22 cellular contexts compared by ENCODE assay signal in the genomic region with DNA sequence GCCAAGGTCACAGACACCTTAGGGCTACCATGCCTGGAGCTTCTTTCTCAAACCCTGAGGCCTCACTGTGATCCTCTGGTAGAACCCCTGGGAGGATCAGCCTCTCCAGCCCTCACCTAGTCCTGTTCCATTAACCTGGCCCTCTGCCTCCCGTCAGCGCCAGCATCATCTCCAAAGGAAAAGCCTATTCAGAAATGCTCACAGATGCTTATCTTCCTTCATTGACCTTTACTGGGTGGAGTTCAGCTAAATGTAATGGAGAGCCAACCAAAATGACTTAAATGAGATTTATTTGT. TPM values are rescaled to one million over a fixed set of nuclear protein-coding genes. Genes with fewer than 3 reads are reported as not detected.
A peak's percentile ranks its signal among the peaks of the same experiment; 100 is the strongest.
DNase-seq lines count a peak whose midpoint lies in the region; ATAC-seq and TF ChIP-seq lines count a peak whose summit lies in the region.
"Had no signal": no experiment of that assay in that cellular context is flagged by ENCODE, and none has a peak within 500 bp of the region (broad histone marks: within the 10 kb centered on the region; RNA-seq: fewer than 3 reads in every experiment).

No MANE protein-coding gene starts in this region.

- no peaks in the 10 kb centered on the region for H3K36me3 Mint-ChIP-seq in activated CD8-positive, alpha-beta memory T cell treated with anti-CD3 and anti-CD28 coated beads, Interleukin-2, amount 10 ng/mL, durations not matched to agents 7 days and 5 days
- H3K36me3 Mint-ChIP-seq in nephron (ENCODE audit: low read depth) (no peaks in the 10 kb centered on the region), progenitor cell of endocrine pancreas (ENCODE audit: insufficient read depth) (no peaks in the 10 kb centered on the region)
- H3K36me3 Mint-ChIP-seq: CD14-positive monocyte; CD4-positive, alpha-beta memory T cell had no signal

- H2AK5ac ChIP-seq in mesendoderm (ENCODE audit: low read length) = peak overlapping the region; percentile 54

- peaks cover 55% of the 10 kb centered on the region for H3K27me3 Mint-ChIP-seq in activated CD8-positive, alpha-beta memory T cell treated with anti-CD3 and anti-CD28 coated beads, Interleukin-2, amount 10 ng/mL, durations not matched to agents 7 days and 5 days
- peaks cover 58% of the 10 kb centered on the region for H3K27me3 Mint-ChIP-seq in nephron (ENCODE audit: low read depth)
- peaks cover 23% of the 10 kb centered on the region for H3K27me3 Mint-ChIP-seq in progenitor cell of endocrine pancreas

- no peak overlapping the region for H2BK15ac ChIP-seq in mesendoderm (replicated peaks; ENCODE audit: low read depth)

- H3K18ac ChIP-seq in mesendoderm (ENCODE audit: low read length) = no peak overlapping the region

- H3K79me2 ChIP-seq in mesendoderm (ENCODE audit: control insufficient read depth, insufficient read depth, low read length) = peaks cover 9% of the 10 kb centered on the region

- H4K5ac ChIP-seq in mesendoderm (ENCODE audit: low read length) = no peak overlapping the region

- H3K36me3 ChIP-seq in mesendoderm (ENCODE audit: control insufficient read depth, insufficient read depth, low read length) = no peaks in the 10 kb centered on the region
- H3K36me3 ChIP-seq: BLaER1 had no signal

- no peaks in the 10 kb centered on the region for H3K9me3 Mint-ChIP-seq in activated CD8-positive, alpha-beta memory T cell treated with anti-CD3 and anti-CD28 coated beads, Interleukin-2, amount 10 ng/mL, durations not matched to agents 7 days and 5 days (ENCODE audit: low read depth)
- H3K9me3 Mint-ChIP-seq in nephron (no peaks in the 10 kb centered on the region), progenitor cell of endocrine pancreas (ENCODE audit: low read depth) (no peaks in the 10 kb centered on the region)
- H3K9me3 Mint-ChIP-seq: CD4-positive, alpha-beta memory T cell; HFFc6 had no signal

- H3K79me1 ChIP-seq in mesendoderm (ENCODE audit: low read length) = peaks cover 3% of the 10 kb centered on the region

- no peak overlapping the region for H4K8ac ChIP-seq in mesendoderm (ENCODE audit: low read depth, low read length)

- no peak overlapping the region for H2BK120ac ChIP-seq in mesendoderm (ENCODE audit: low read depth, low read length)

- H3K4me3 Mint-ChIP-seq in activated CD8-positive, alpha-beta memory T cell treated with anti-CD3 and anti-CD28 coated beads, Interleukin-2, amount 10 ng/mL, durations not matched to agents 7 days and 5 days = no peak overlapping the region
- H3K4me3 Mint-ChIP-seq in nephron (peak overlapping the region; percentile 19 to 49 (median 26)), progenitor cell of endocrine pancreas (ENCODE audit: low read depth) (peak overlapping the region; percentile 47)
- H3K4me3 Mint-ChIP-seq: CD4-positive, alpha-beta memory T cell; HFFc6 had no signal

- H3K27ac Mint-ChIP-seq in activated CD8-positive, alpha-beta memory T cell treated with anti-CD3 and anti-CD28 coated beads, Interleukin-2, amount 10 ng/mL, durations not matched to agents 7 days and 5 days = no peak overlapping the region
- H3K27ac Mint-ChIP-seq in nephron (peak overlapping the region in 1 of 3 experiments; percentile 52), progenitor cell of endocrine pancreas (no peak overlapping the region)
- H3K27ac Mint-ChIP-seq: CD14-positive monocyte; CD4-positive, alpha-beta memory T cell; HFFc6 had no signal

- ATAC-seq in activated CD8-positive, alpha-beta memory T cell treated with anti-CD3 and anti-CD28 coated beads, Interleukin-2, amount 10 ng/mL, durations not matched to agents 7 days and 5 days = no peak
- ATAC-seq: GM12878, HCT116 had no signal

- intact Hi-C loops in dorsolateral prefrontal cortex (cut with DNase I) = no loop called here

- H3K4me1 ChIP-seq in mesendoderm (ENCODE audit: control insufficient read depth, low read depth, low read length) = peaks cover 7% of the 10 kb centered on the region
- H3K4me1 ChIP-seq: BLaER1 had no signal

- H3K4me1 Mint-ChIP-seq in activated CD8-positive, alpha-beta memory T cell treated with anti-CD3 and anti-CD28 coated beads, Interleukin-2, amount 10 ng/mL, durations not matched to agents 7 days and 5 days = peaks cover 2% of the 10 kb centered on the region
- H3K4me1 Mint-ChIP-seq in nephron = peaks cover 17% of the 10 kb centered on the region
- peaks cover 23% of the 10 kb centered on the region for H3K4me1 Mint-ChIP-seq in progenitor cell of endocrine pancreas (ENCODE audit: low read depth)

- H3K9ac ChIP-seq in mesendoderm (ENCODE audit: low read length) = no peak overlapping the region
- H3K9ac ChIP-seq: BLaER1 had no signal

- H3K4ac ChIP-seq in mesendoderm (ENCODE audit: low read depth, low read length) = no peak overlapping the region

- no peak overlapping the region for H3K23ac ChIP-seq in mesendoderm (ENCODE audit: low read length)

- TF ChIP-seq CTCF in nephron (IDR thresholded peaks at IDR 0.05; ENCODE audit: unreplicated experiment in 3 of 3) (no peak), progenitor cell of endocrine pancreas (IDR thresholded peaks at IDR 0.05; ENCODE audit: unreplicated experiment) (no peak), dorsolateral prefrontal cortex (IDR thresholded peaks at IDR 0.05 in 54 of 56, conservative IDR thresholded peaks at IDR 0.05 in 2 of 56; ENCODE audit: low read depth in 1 of 56, partially characterized antibody in 56 of 56) (no peak)

- CTCF ChIA-PET in activated CD8-positive, alpha-beta memory T cell treated with anti-CD3 and anti-CD28 coated beads, Interleukin-2, amount 10 ng/mL, durations not matched to agents 7 days and 5 days (lab: Charles Lee) = no interaction called here

- H3K27ac ChIP-seq in mesendoderm (ENCODE audit: low read depth, low read length) (no peak overlapping the region), dorsolateral prefrontal cortex (no peak overlapping the region)
- H3K27ac ChIP-seq: 22Rv1, BLaER1 had no signal

- H2BK5ac ChIP-seq in mesendoderm (ENCODE audit: low read length) = no peak overlapping the region

- H3K27me3 ChIP-seq in mesendoderm (ENCODE audit: insufficient read depth, low read length, poor library complexity) = no peaks in the 10 kb centered on the region
- H3K27me3 ChIP-seq in dorsolateral prefrontal cortex = peaks cover 0 to 26% (median 0%) of the 10 kb centered on the region in 45 donors

- no CpG with 5 or more reads among the region's 2 CpGs for WGBS in mesendoderm (ENCODE audit: extremely low coverage, insufficient coverage, low lambda C conversion rate)

- H3K56ac ChIP-seq in mesendoderm (ENCODE audit: low read length) = no peak overlapping the region

- H3K4me3 ChIP-seq in mesendoderm (ENCODE audit: low read length) (no peak overlapping the region), dorsolateral prefrontal cortex (no peak overlapping the region)
- H3K4me3 ChIP-seq: BLaER1, GM12878 had no signal

- DNase-seq in activated CD8-positive, alpha-beta memory T cell treated with anti-CD3 and anti-CD28 coated beads for 24 hours = peak; percentile 43
- DNase-seq in activated CD8-positive, alpha-beta memory T cell treated with anti-CD3 and anti-CD28 coated beads, Interleukin-2, amount 10 ng/mL, durations not matched to agents 7 days and 5 days = no peak
- no peak for DNase-seq in mesendoderm
- no peak for DNase-seq in progenitor cell of endocrine pancreas (ENCODE audit: low spot score, unreplicated experiment)
- no peak for DNase-seq in DMS53 (lab: John Stamatoyannopoulos, UW)
- no peak for DNase-seq in dorsolateral prefrontal cortex
- no peak for DNase-seq in HK-2 (ENCODE audit: unreplicated experiment)
- DNase-seq: CD4-positive, alpha-beta memory T cell; DMS153; DMS79 treated with DMSO at 0.1 percent for 48 hours; GF-D8; GOT3; H7; HFFc6 had no signal

- no peak overlapping the region for H3K4me2 ChIP-seq in mesendoderm (ENCODE audit: low read length)
- H3K4me2 ChIP-seq: BLaER1 had no signal

RNA-seq across cellular contexts. Expression of a gene that starts 1.8 kb away (rescaled TPM):
- total RNA-seq in activated CD8-positive, alpha-beta memory T cell treated with anti-CD3 and anti-CD28 coated beads, Interleukin-2, amount 10 ng/mL, durations not matched to agents 7 days and 5 days = not detected
- 8.9 TPM for polyA plus RNA-seq in mesendoderm (2013, experiment 1 of 2)
- 7.1 TPM for polyA plus RNA-seq in mesendoderm (2013, experiment 2 of 2)
- total RNA-seq in progenitor cell of endocrine pancreas (27.9 and 28.9 TPM in 2 replicates), dorsolateral prefrontal cortex (10 to 100 TPM in 3 of 120 experiments, 1 to 10 TPM in 116, under 1 TPM in 1; 0.93 to 10.5 (median 5.3) TPM)
- total RNA-seq: A673; CD4-positive, alpha-beta memory T cell; HepG2 had no signal
- polyA plus RNA-seq: CD4-positive, alpha-beta memory T cell; GM12878 had no signal
